1 cellular context compared by ENCODE assay signal in genomic region chr2:27118525-27119329, GRCh38.
TF ChIP-seq lines count a peak whose summit lies in the region.

TSS of gene CGREF1 (minus strand) at chr2:27119128. CDS start at chr2:27104366, 14,762 bp downstream.

TF ChIP-seq in HepG2, 621 proteins besides CTCF, POLR2A, EP300 and RAD21 (continued from another document and continues in another):
- TF ChIP-seq BCL3 (CRISPR knock-in tag; IDR thresholded peaks at IDR 0.05) (peak; percentile 47), HES4 (CRISPR knock-in tag; IDR thresholded peaks at IDR 0.05; ENCODE audit: borderline replicate concordance) (peak; percentile 39; the same call in 1 of the 2 replicates), ZNF784 (CRISPR knock-in tag; IDR thresholded peaks at IDR 0.05; ENCODE audit: borderline replicate concordance) (0 out of 2 replicates have a peak, but pooled peaks have one; percentile 58), KAT7 (CRISPR knock-in tag; IDR thresholded peaks at IDR 0.05; ENCODE audit: borderline replicate concordance) (0 out of 2 replicates have a peak, but pooled peaks have one; percentile 53), NFIB (CRISPR knock-in tag; IDR thresholded peaks at IDR 0.05; ENCODE audit: borderline replicate concordance) (no peak), ZNF660 (CRISPR knock-in tag; IDR thresholded peaks at IDR 0.05; ENCODE audit: borderline replicate concordance, low read depth) (0 out of 2 replicates have a peak, but pooled peaks have one; percentile 39), MTF2 (CRISPR knock-in tag; IDR thresholded peaks at IDR 0.05; ENCODE audit: borderline replicate concordance) (0 out of 2 replicates have a peak, but pooled peaks have one; percentile 88), ZNF281 (CRISPR knock-in tag; IDR thresholded peaks at IDR 0.05; ENCODE audit: borderline replicate concordance) (peak; percentile 58), ZBTB20 (CRISPR knock-in tag; IDR thresholded peaks at IDR 0.05; ENCODE audit: borderline replicate concordance, low read depth) (0 out of 2 replicates have a peak, but pooled peaks have one; percentile 13), EED (CRISPR knock-in tag; IDR thresholded peaks at IDR 0.05) (no peak), KDM4B (CRISPR knock-in tag; IDR thresholded peaks at IDR 0.05) (no peak), ZNF280B (CRISPR knock-in tag; IDR thresholded peaks at IDR 0.05; ENCODE audit: borderline replicate concordance) (0 out of 2 replicates have a peak, but pooled peaks have one; percentile 18), MTA1 (CRISPR knock-in tag; IDR thresholded peaks at IDR 0.05; ENCODE audit: borderline replicate concordance) (peak; percentile 56; the same call in 1 of the 2 replicates), ZNF777 (CRISPR knock-in tag; IDR thresholded peaks at IDR 0.05) (peak; percentile 60; the same call in 1 of the 2 replicates), ZNF362 (CRISPR knock-in tag; IDR thresholded peaks at IDR 0.05; ENCODE audit: borderline replicate concordance) (0 out of 2 replicates have a peak, but pooled peaks have one; percentile 38), ZBTB7A (CRISPR knock-in tag; IDR thresholded peaks at IDR 0.05) (0 out of 2 replicates have a peak, but pooled peaks have one; percentile 47), FLYWCH1 (CRISPR knock-in tag; IDR thresholded peaks at IDR 0.05) (no peak), HNF1A (IDR thresholded peaks at IDR 0.05; ENCODE audit: low read depth) (no peak), HNF1A (CRISPR knock-in tag; IDR thresholded peaks at IDR 0.05; ENCODE audit: borderline replicate concordance) (peak; percentile 44; the same call in 1 of the 2 replicates), NFYB (CRISPR knock-in tag; IDR thresholded peaks at IDR 0.05) (no peak), BCLAF1 (IDR thresholded peaks at IDR 0.05) (no peak), MYC (CRISPR knock-in tag; IDR thresholded peaks at IDR 0.05; ENCODE audit: borderline replicate concordance) (peak; percentile 76; the same call in 1 of the 2 replicates), ZNF513 (CRISPR knock-in tag; conservative IDR thresholded peaks at IDR 0.05) (no peak), ZNF337 (CRISPR knock-in tag; IDR thresholded peaks at IDR 0.05; ENCODE audit: borderline replicate concordance, low read depth) (no peak), ZNF687 (CRISPR knock-in tag; IDR thresholded peaks at IDR 0.05) (peak; percentile 80), MXI1 (IDR thresholded peaks at IDR 0.05; ENCODE audit: borderline replicate concordance, low read depth, low read length) (peak; percentile 62; the same call in 1 of the 3 replicates), ZZZ3 (CRISPR knock-in tag; IDR thresholded peaks at IDR 0.05; ENCODE audit: borderline replicate concordance) (0 out of 2 replicates have a peak, but pooled peaks have one; percentile 56), HOXA3 (CRISPR knock-in tag; IDR thresholded peaks at IDR 0.05) (peak; percentile 74), SAP130 (CRISPR knock-in tag; IDR thresholded peaks at IDR 0.05; ENCODE audit: low read depth) (0 out of 2 replicates have a peak, but pooled peaks have one; percentile 14), PAX8 (CRISPR knock-in tag; IDR thresholded peaks at IDR 0.05; ENCODE audit: borderline replicate concordance) (peak; percentile 31; the same call in 1 of the 2 replicates), FOXC1 (CRISPR knock-in tag; IDR thresholded peaks at IDR 0.05; ENCODE audit: borderline replicate concordance) (peak; percentile 72; the same call in 1 of the 2 replicates)
